ENCODE assay signal across 27 cellular contexts in genomic region chr18:6382968-6383367, GRCh38. TPM values are rescaled to one million over a fixed set of nuclear protein-coding genes. Genes with fewer than 3 reads are reported as not detected.
A peak's percentile ranks its signal among the peaks of the same experiment; 100 is the strongest.
DNase-seq lines count a peak whose midpoint lies in the region; ATAC-seq and TF ChIP-seq lines count a peak whose summit lies in the region.
"Had no signal": no experiment of that assay in that cellular context is flagged by ENCODE, and none has a peak within 500 bp of the region (broad histone marks: within the 10 kb centered on the region; RNA-seq: fewer than 3 reads in every experiment).

No MANE protein-coding gene starts in this region.

- peak overlapping the region; percentile 15 for H3K56ac ChIP-seq in mesendoderm (ENCODE audit: low read length)

- H3K4me2 ChIP-seq in mesendoderm (ENCODE audit: low read length) = no peak overlapping the region
- H3K4me2 ChIP-seq: BLaER1 treated with 17β-estradiol and CSF1 and Interleukin-3, amounts not matched to agents 10 nM and 100 nM had no signal

- H3K27me3 Mint-ChIP-seq in WTC11 (ENCODE audit: low read depth) = no peaks in the 10 kb centered on the region
- no peaks in the 10 kb centered on the region for H3K27me3 Mint-ChIP-seq in stimulated activated memory B cell treated with anti-CD40 and anti-IgM and Interleukin-4, amounts not matched to agents 10 μg/mL and 1 μg/mL and 100 μg/mL, for 72 hours
- H3K27me3 Mint-ChIP-seq: stimulated activated naive CD8-positive, alpha-beta T cell treated with anti-CD3 and anti-CD28 coated beads, Interleukin-15, amount 100 ng/mL, for 72 hours had no signal

- no peak overlapping the region for H3K27ac Mint-ChIP-seq in WTC11
- H3K27ac Mint-ChIP-seq in stimulated activated memory B cell treated with anti-CD40 and anti-IgM and Interleukin-4, amounts not matched to agents 10 μg/mL and 1 μg/mL and 100 μg/mL, for 72 hours = no peak overlapping the region
- H3K27ac Mint-ChIP-seq: activated naive CD4-positive, alpha-beta T cell treated with anti-CD3 and anti-CD28 coated beads, Interleukin-2, amount 50 U/mL, for 72 hours; activated T-helper 1 cell treated with anti-CD3 and anti-CD28 coated beads, Interleukin-12 subunit alpha, Interleukin-12 subunit beta, Interleukin-2, Interleukin-4 antibody, amounts not matched to agents 30 ng/mL and 10 ng/mL and 1 ng/mL, durations not matched to agents 14 hours and 24 hours and 36 hours; natural killer cell; stimulated activated naive CD8-positive, alpha-beta T cell treated with anti-CD3 and anti-CD28 coated beads, Interleukin-15, amount 100 ng/mL, for 72 hours had no signal

- POLR2A ChIA-PET in WTC11 (lab: Charles Lee) = no interaction called here

- no peaks in the 10 kb centered on the region for H3K36me3 Mint-ChIP-seq in WTC11
- peaks cover 5% of the 10 kb centered on the region for H3K36me3 Mint-ChIP-seq in stimulated activated memory B cell treated with anti-CD40 and anti-IgM and Interleukin-4, amounts not matched to agents 10 μg/mL and 1 μg/mL and 100 μg/mL, for 72 hours

- H4K5ac ChIP-seq in mesendoderm (ENCODE audit: low read length) = no peak overlapping the region

- H3K36me3 ChIP-seq in HUES6 (ENCODE audit: control insufficient read depth, insufficient read depth, low read length) (no peaks in the 10 kb centered on the region), mesendoderm (ENCODE audit: control insufficient read depth, insufficient read depth, low read length) (no peaks in the 10 kb centered on the region)
- H3K36me3 ChIP-seq: BLaER1 treated with 17β-estradiol and CSF1 and Interleukin-3, amounts not matched to agents 10 nM and 100 nM; gastrocnemius medialis; pancreas; sigmoid colon; tibial artery had no signal

- ATAC-seq in WTC11 = peak; percentile 58
- ATAC-seq in stimulated activated memory B cell treated with anti-CD40 and anti-IgM and Interleukin-4, amounts not matched to agents 10 μg/mL and 1 μg/mL and 100 μg/mL, for 72 hours = no peak
- ATAC-seq: activated naive CD4-positive, alpha-beta T cell treated with anti-CD3 and anti-CD28 coated beads, Interleukin-2, amount 50 U/mL, for 72 hours; gastrocnemius medialis; HCT116; natural killer cell; pancreas; stimulated activated naive CD8-positive, alpha-beta T cell treated with anti-CD3 and anti-CD28 coated beads, Interleukin-15, amount 100 ng/mL, for 72 hours had no signal

- H3K4me1 ChIP-seq in HUES6 (ENCODE audit: control insufficient read depth, insufficient read depth, low read length) (peaks cover 10% of the 10 kb centered on the region), mesendoderm (ENCODE audit: control insufficient read depth, low read depth, low read length) (no peaks in the 10 kb centered on the region)
- H3K4me1 ChIP-seq: BLaER1 treated with 17β-estradiol and CSF1 and Interleukin-3, amounts not matched to agents 10 nM and 100 nM; Caco-2; gastrocnemius medialis; pancreas; sigmoid colon; tibial artery had no signal

- H3K27me3 ChIP-seq in HUES6 (ENCODE audit: control insufficient read depth, insufficient read depth, low read length) = no peaks in the 10 kb centered on the region
- no peaks in the 10 kb centered on the region for H3K27me3 ChIP-seq in mesendoderm (ENCODE audit: insufficient read depth, low read length, poor library complexity)
- H3K27me3 ChIP-seq: BLaER1 treated with 17β-estradiol and CSF1 and Interleukin-3, amounts not matched to agents 10 nM and 100 nM; gastrocnemius medialis; pancreas; sigmoid colon; tibial artery had no signal

- H3K4me3 Mint-ChIP-seq in WTC11 = no peak overlapping the region
- H3K4me3 Mint-ChIP-seq in stimulated activated memory B cell treated with anti-CD40 and anti-IgM and Interleukin-4, amounts not matched to agents 10 μg/mL and 1 μg/mL and 100 μg/mL, for 72 hours = no peak overlapping the region
- H3K4me3 Mint-ChIP-seq: activated T-helper 1 cell treated with anti-CD3 and anti-CD28 coated beads, Interleukin-12 subunit alpha, Interleukin-12 subunit beta, Interleukin-2, Interleukin-4 antibody, amounts not matched to agents 30 ng/mL and 10 ng/mL and 1 ng/mL, durations not matched to agents 14 hours and 24 hours and 36 hours; natural killer cell; stimulated activated naive CD8-positive, alpha-beta T cell treated with anti-CD3 and anti-CD28 coated beads, Interleukin-15, amount 100 ng/mL, for 72 hours had no signal

- no peak overlapping the region for H3K18ac ChIP-seq in mesendoderm (ENCODE audit: low read length)

- DNase-seq in DMS53 treated with DMSO at 0.1 percent for 48 hours (lab: John Stamatoyannopoulos, UW; ENCODE audit: unreplicated experiment) (peak; percentile 54), WTC11 (ENCODE audit: low spot score) (peak; percentile 46), mesendoderm (peak; percentile 69), NOMO-1 (lab: John Stamatoyannopoulos, UW; ENCODE audit: unreplicated experiment in 2 of 2) (no peak)
- DNase-seq in activated effector memory CD4-positive, alpha-beta T cell treated with Interleukin-2 at 50 U/mL for 16 hours = no peak
- no peak for DNase-seq in activated effector memory CD4-positive, alpha-beta T cell treated with anti-CD3 and anti-CD28 coated beads, Interleukin-2, amount 50 U/mL, for 16 hours
- DNase-seq: activated CD4-positive, alpha-beta T cell treated with anti-CD3 and anti-CD28 coated beads, Interleukin-2, amount 50 U/mL, for 1 hour; anterior cingulate cortex; Caco-2; gastrocnemius medialis; IMR-90; natural killer cell; NCI-H2171; NCI-H524 treated with DMSO at 0.1 percent for 48 hours; pancreas; Right ventricle myocardium superior; sigmoid colon; stimulated activated CD4-positive, alpha-beta T cell treated with anti-CD3 and anti-CD28 coated beads, Interleukin-15, amount 100 ng/mL, for 24 hours; stimulated activated naive CD8-positive, alpha-beta T cell treated with anti-CD3 and anti-CD28 coated beads, Interleukin-15, amount 100 ng/mL, for 72 hours; T1000; tibial artery had no signal

- no peak overlapping the region for H2BK5ac ChIP-seq in mesendoderm (ENCODE audit: low read length)

- peaks cover 7% of the 10 kb centered on the region for H3K4me1 Mint-ChIP-seq in WTC11
- H3K4me1 Mint-ChIP-seq in stimulated activated memory B cell treated with anti-CD40 and anti-IgM and Interleukin-4, amounts not matched to agents 10 μg/mL and 1 μg/mL and 100 μg/mL, for 72 hours = no peaks in the 10 kb centered on the region
- H3K4me1 Mint-ChIP-seq: stimulated activated naive CD8-positive, alpha-beta T cell treated with anti-CD3 and anti-CD28 coated beads, Interleukin-15, amount 100 ng/mL, for 72 hours had no signal

- no peak overlapping the region for H3K9ac ChIP-seq in HUES6 (ENCODE audit: low read length)
- no peak overlapping the region for H3K9ac ChIP-seq in mesendoderm (ENCODE audit: low read length)
- H3K9ac ChIP-seq: BLaER1 treated with 17β-estradiol and CSF1 and Interleukin-3, amounts not matched to agents 10 nM and 100 nM had no signal

- H3K23ac ChIP-seq in mesendoderm (ENCODE audit: low read length) = no peak overlapping the region

- 0 out of 2 replicates have a peak overlapping the region, but pooled peaks have one; percentile 0 for H3K4me3 ChIP-seq in HUES6 (ENCODE audit: low read depth, low read length)
- H3K4me3 ChIP-seq in mesendoderm (ENCODE audit: low read length) = no peak overlapping the region
- H3K4me3 ChIP-seq: BLaER1 treated with 17β-estradiol and CSF1 and Interleukin-3, amounts not matched to agents 10 nM and 100 nM; gastrocnemius medialis; pancreas; sigmoid colon; tibial artery had no signal

- no CpG with 5 or more reads among the region's 7 CpGs for WGBS in mesendoderm (ENCODE audit: extremely low coverage, insufficient coverage, low lambda C conversion rate)

- no peak overlapping the region for H4K8ac ChIP-seq in mesendoderm (ENCODE audit: low read depth, low read length)

- no peak overlapping the region for H3K4ac ChIP-seq in mesendoderm (ENCODE audit: low read depth, low read length)

- peaks cover 31% of the 10 kb centered on the region for H3K9me3 Mint-ChIP-seq in WTC11
- peaks cover 19% of the 10 kb centered on the region for H3K9me3 Mint-ChIP-seq in stimulated activated memory B cell treated with anti-CD40 and anti-IgM and Interleukin-4, amounts not matched to agents 10 μg/mL and 1 μg/mL and 100 μg/mL, for 72 hours
- H3K9me3 Mint-ChIP-seq: activated T-helper 1 cell treated with anti-CD3 and anti-CD28 coated beads, Interleukin-12 subunit alpha, Interleukin-12 subunit beta, Interleukin-2, Interleukin-4 antibody, amounts not matched to agents 30 ng/mL and 10 ng/mL and 1 ng/mL, durations not matched to agents 14 hours and 24 hours and 36 hours had no signal

- H3K27ac ChIP-seq in HUES6 (ENCODE audit: low read depth, low read length) = no peak overlapping the region
- no peak overlapping the region for H3K27ac ChIP-seq in mesendoderm (ENCODE audit: low read depth, low read length)
- H3K27ac ChIP-seq: BLaER1 treated with 17β-estradiol and CSF1 and Interleukin-3, amounts not matched to agents 10 nM and 100 nM; gastrocnemius medialis; pancreas; sigmoid colon; tibial artery had no signal

- CTCF ChIA-PET in WTC11 (lab: Charles Lee) = interaction anchor here (0.9 to 1.4 kb wide), 3 partner anchors 19 to 139 kb away, joined by 3 read pairs; no protein-coding TSS in a partner anchor

- H2BK120ac ChIP-seq in mesendoderm (ENCODE audit: low read depth, low read length) = no peak overlapping the region

- H2AK5ac ChIP-seq in mesendoderm (ENCODE audit: low read length) = no peak overlapping the region

- no peaks in the 10 kb centered on the region for H3K9me3 ChIP-seq in HUES6 (ENCODE audit: control insufficient read depth, insufficient read depth, low read depth, low read length)
- H3K9me3 ChIP-seq: Caco-2, gastrocnemius medialis, pancreas, tibial artery had no signal

- no peak overlapping the region for H2BK15ac ChIP-seq in mesendoderm (replicated peaks; ENCODE audit: low read depth)

- no peaks in the 10 kb centered on the region for H3K79me1 ChIP-seq in mesendoderm (ENCODE audit: low read length)

- no peaks in the 10 kb centered on the region for H3K79me2 ChIP-seq in mesendoderm (ENCODE audit: control insufficient read depth, insufficient read depth, low read length)

- no peak for TF ChIP-seq CTCF in WTC11 (IDR thresholded peaks at IDR 0.05)

TF ChIP-seq in WTC11, 78 proteins besides CTCF, POLR2A, EP300 and RAD21 (continues in another document):
- TF ChIP-seq GTF2I (CRISPR knock-in tag; conservative IDR thresholded peaks at IDR 0.05) (no peak), FOXP1 (CRISPR knock-in tag; IDR thresholded peaks at IDR 0.05; ENCODE audit: borderline replicate concordance) (no peak)

RNA-seq across cellular contexts. Expression of gene L3MBTL4, which starts 31.7 kb away (rescaled TPM):
- 1.3 to 1.8 TPM (median 1.4 TPM) in 3 replicates for total RNA-seq in WTC11 (2021)
- polyA plus RNA-seq in mesendoderm (2013, experiment 1 of 2) = 0.95 TPM
- polyA plus RNA-seq in mesendoderm (2013, experiment 2 of 2) = 0.95 TPM

Comparison
In these comparisons a context has a peak if more than half of its experiments do, and no peak if none do; other contexts are left out.
1. DNase-seq: peak in DMS53 treated with DMSO at 0.1 percent for 48 hours (single experiment), WTC11 (single experiment) and mesendoderm (single experiment); none in NOMO-1 (0 of 2), activated effector memory CD4-positive, alpha-beta T cell treated with Interleukin-2 at 50 U/mL for 16 hours (single experiment) and activated effector memory CD4-positive, alpha-beta T cell treated with anti-CD3 and anti-CD28 coated beads, Interleukin-2, amount 50 U/mL, for 16 hours (single experiment).